Comparison of ENCODE assay signal across 8 cellular contexts in genomic region chr17:15502315-15503112, GRCh38. TPM values are rescaled to one million over a fixed set of nuclear protein-coding genes. Genes with fewer than 3 reads are reported as not detected.
A peak's percentile ranks its signal among the peaks of the same experiment; 100 is the strongest.
DNase-seq lines count a peak whose midpoint lies in the region; ATAC-seq and TF ChIP-seq lines count a peak whose summit lies in the region.

No MANE protein-coding gene starts in this region.

- H3K4me1 ChIP-seq in HAP-1 (peaks cover 3% of the 10 kb centered on the region), right lobe of liver (no peaks in the 10 kb centered on the region)

- no peaks in the 10 kb centered on the region for H3K36me3 ChIP-seq in GM06990 (ENCODE audit: control insufficient read depth, insufficient read depth, low read length)
- 0 out of 2 replicates have a peak, but pooled peaks cover 4% of the 10 kb centered on the region for H3K36me3 ChIP-seq in HAP-1 (replicated peaks)
- H3K36me3 ChIP-seq in right lobe of liver, result no peaks in the 10 kb centered on the region

- TF ChIP-seq CTCF in GM06990 (IDR thresholded peaks at IDR 0.05; ENCODE audit: insufficient read depth, low read length, poor library complexity, severe bottlenecking) (peak; percentile 92), right lobe of liver (IDR thresholded peaks at IDR 0.05) (peak; percentile 75 to 79 (median 78))

- H3K27ac ChIP-seq in right lobe of liver, result no peak overlapping the region

- peak; percentile 89 to 94 (median 92) for ATAC-seq in right lobe of liver

- H3K4me3 ChIP-seq in GM06990 (replicated peaks; ENCODE audit: low read depth, low read length) (no peak overlapping the region), HAP-1 (no peak overlapping the region), right lobe of liver (no peak overlapping the region)

- H3K27me3 ChIP-seq in GM06990 (replicated peaks; ENCODE audit: control insufficient read depth, insufficient read depth, low read length) (no peaks in the 10 kb centered on the region), HAP-1 (ENCODE audit: low read depth) (no peaks in the 10 kb centered on the region), right lobe of liver (no peaks in the 10 kb centered on the region)

- WGBS in right lobe of liver (ENCODE audit: insufficient coverage, low coverage, low lambda C conversion rate, missing lambda C conversion rate), result 18% methylated on average over 23 of the region's 32 CpGs

- no peak for TF ChIP-seq POLR2A in right lobe of liver (IDR thresholded peaks at IDR 0.05)

- intact Hi-C loops in right lobe of liver (cut with DNase I), result loop anchor here in 1 of 2 donors (10.0 kb wide), 1 partner anchor 238 kb away; the partner anchor contains the start of gene PMP22

- in situ Hi-C loops in HAP-1 (cut with MboI; ENCODE audit: low sequenced_read_pairs), result loop anchor here (5.0 kb wide), 1 partner anchor 245 kb away; no protein-coding TSS in a partner anchor

- H3K9me3 ChIP-seq in HAP-1, result no peaks in the 10 kb centered on the region
- no peaks in the 10 kb centered on the region for H3K9me3 ChIP-seq in right lobe of liver

- DNase-seq in GM06990 (ENCODE audit: extremely low read depth, insufficient read length) (peak; percentile 42), HAP-1 (ENCODE audit: low spot score in 2 of 2) (peak; percentile 76 to 91), NAMALWA (ENCODE audit: low spot score) (peak; percentile 61), dedifferentiated amniotic fluid mesenchymal stem cell (ENCODE audit: extremely low spot score) (peak; percentile 96), right lobe of liver (peak; percentile 79 to 81 (median 81)), NCI-H2029 treated with DMSO at 0.1 percent for 48 hours (lab: John Stamatoyannopoulos, UW) (no peak)
- peak; percentile 53 for DNase-seq in activated CD4-positive, alpha-beta T cell treated with anti-CD3 and anti-CD28 coated beads, Interleukin-2, amount 50 U/mL, for 1 hour
- peak; percentile 72 for DNase-seq in stimulated activated CD4-positive, alpha-beta T cell treated with anti-CD3 and anti-CD28 coated beads, Interleukin-4, amount 100 ng/mL, for 24 hours

RNA-seq across cellular contexts. Expression of gene CDRT4, which starts 35.1 kb away (rescaled TPM):
- 1 to 10 TPM in 3 of 6 experiments, under 1 TPM in 3; 0.43 to 3.3 (median 1.3) TPM for total RNA-seq in right lobe of liver
